Comparison of ENCODE assay signal across 24 cellular contexts in genomic region chr2:144798019-144798418, GRCh38.
"Had no signal": no experiment of that assay in that cellular context is flagged by ENCODE, and none has a peak within 500 bp of the region (broad histone marks: within the 10 kb centered on the region; RNA-seq: fewer than 3 reads in every experiment).

No MANE protein-coding gene starts in this region.

- H3K27ac ChIP-seq: Peyer's patch, VCaP had no signal

- FAIRE-seq: astrocyte had no signal

- H3K4me3 ChIP-seq: Peyer's patch had no signal

- DNase-seq: activated CD4-positive, alpha-beta memory T cell treated with anti-CD3 and anti-CD28 coated beads for 36 hours; activated CD4-positive, alpha-beta T cell treated with anti-CD3 and anti-CD28 coated beads, Interleukin-2, amount 10 ng/mL, durations not matched to agents 7 days and 5 days; activated CD4-positive, CD25-positive, alpha-beta regulatory T cell; activated CD8-positive, alpha-beta memory T cell treated with anti-CD3 and anti-CD28 coated beads for 24 hours; activated effector memory CD4-positive, alpha-beta T cell treated with anti-CD3 and anti-CD28 coated beads, Interleukin-2, amount 50 U/mL, for 16 hours; activated naive CD4-positive, alpha-beta T cell treated with Interleukin-2 at 50 U/mL for 16 hours; activated naive CD8-positive, alpha-beta T cell treated with anti-CD3 and anti-CD28 coated beads, Interleukin-2, amount 50 U/mL, for 24 hours; activated T-cell treated with anti-CD3 and anti-CD28 coated beads, Interleukin-2, amount 50 U/mL, for 4 hours; amygdala; Kasumi-1; KBM-7; NCI-H1048; NCI-H146; NCI-H1930; NCI-H2107; NCI-H510A treated with DMSO at 0.1 percent for 48 hours; Peyer's patch; SHP77 treated with DMSO at 0.1 percent for 48 hours; T-cell; T-helper 2 cell; T1000 had no signal

- H3K27me3 ChIP-seq: Peyer's patch had no signal

- H3K9me3 ChIP-seq: Peyer's patch had no signal

- ATAC-seq: activated naive CD4-positive, alpha-beta T cell treated with anti-CD3 and anti-CD28 coated beads, Interleukin-2, amount 50 U/mL, for 72 hours; activated naive CD8-positive, alpha-beta T cell treated with anti-CD3 and anti-CD28 coated beads, Interleukin-2, amount 50 U/mL, for 24 hours; activated T-cell treated with anti-CD3 and anti-CD28 coated beads, Interleukin-2, amount 50 U/mL, for 4 hours; T-cell had no signal

- H3K36me3 ChIP-seq: Peyer's patch had no signal

- H3K4me1 ChIP-seq: Peyer's patch had no signal
